Comparison of ENCODE assay signal across 16 cellular contexts in genomic region chr10:22628309-22628708, GRCh38.
DNase-seq lines count a peak whose midpoint lies in the region; ATAC-seq and TF ChIP-seq lines count a peak whose summit lies in the region.
"Had no signal": no experiment of that assay in that cellular context is flagged by ENCODE, and none has a peak within 500 bp of the region (broad histone marks: within the 10 kb centered on the region; RNA-seq: fewer than 3 reads in every experiment).

No MANE protein-coding gene starts in this region.

- ATAC-seq in T-helper 17 cell, result no peak
- no peak for ATAC-seq in stimulated activated memory B cell treated with anti-CD40 and anti-IgM and Interleukin-4, amounts not matched to agents 10 μg/mL and 1 μg/mL and 100 μg/mL, for 72 hours
- ATAC-seq in HG03095 (IDR thresholded peaks at IDR 0.05; ENCODE audit: unreplicated experiment), result no peak
- ATAC-seq: gastroesophageal sphincter, WTC11 had no signal

- peaks cover 32% of the 10 kb centered on the region for H3K36me3 Mint-ChIP-seq in activated T-cell treated with anti-CD3 and anti-CD28 coated beads, Interleukin-2, amount 50 U/mL, for 24 hours (ENCODE audit: low read depth)
- no peaks in the 10 kb centered on the region for H3K36me3 Mint-ChIP-seq in T-helper 17 cell (ENCODE audit: low read depth)
- H3K36me3 Mint-ChIP-seq in stimulated activated memory B cell treated with anti-CD40 and anti-IgM and Interleukin-4, amounts not matched to agents 10 μg/mL and 1 μg/mL and 100 μg/mL, for 72 hours, result peaks cover 2% of the 10 kb centered on the region
- H3K36me3 Mint-ChIP-seq: WTC11 had no signal

- H3K4me1 Mint-ChIP-seq in activated T-cell treated with anti-CD3 and anti-CD28 coated beads, Interleukin-2, amount 50 U/mL, for 24 hours (ENCODE audit: low read depth), result peaks cover 97% of the 10 kb centered on the region
- peaks cover 67% of the 10 kb centered on the region for H3K4me1 Mint-ChIP-seq in T-helper 17 cell
- peaks cover 80% of the 10 kb centered on the region for H3K4me1 Mint-ChIP-seq in stimulated activated memory B cell treated with anti-CD40 and anti-IgM and Interleukin-4, amounts not matched to agents 10 μg/mL and 1 μg/mL and 100 μg/mL, for 72 hours

- no TSS peak for BruUV-seq in PC-9 (replicated peaks; lab: Mats Ljungman, UMichigan)

- H3K27me3 ChIP-seq in dorsolateral prefrontal cortex, result no peaks in the 10 kb centered on the region
- no peaks in the 10 kb centered on the region for H3K27me3 ChIP-seq in PC-9 (ENCODE audit: insufficient read depth, low read depth)
- H3K27me3 ChIP-seq: gastroesophageal sphincter had no signal

- no peak overlapping the region for H2AFZ ChIP-seq in PC-9

- H3K4me3 ChIP-seq in dorsolateral prefrontal cortex, result no peak overlapping the region
- H3K4me3 ChIP-seq in PC-9, result no peak overlapping the region
- H3K4me3 ChIP-seq: gastroesophageal sphincter had no signal

- no peaks in the 10 kb centered on the region for H3K9me2 ChIP-seq in PC-9 (ENCODE audit: insufficient read depth)

- peak overlapping the region; percentile 70 for H3K4me3 Mint-ChIP-seq in activated T-cell treated with anti-CD3 and anti-CD28 coated beads, Interleukin-2, amount 50 U/mL, for 24 hours
- no peak overlapping the region for H3K4me3 Mint-ChIP-seq in T-helper 17 cell
- H3K4me3 Mint-ChIP-seq in stimulated activated memory B cell treated with anti-CD40 and anti-IgM and Interleukin-4, amounts not matched to agents 10 μg/mL and 1 μg/mL and 100 μg/mL, for 72 hours, result no peak overlapping the region
- H3K4me3 Mint-ChIP-seq: nephron progenitor cell, WTC11 had no signal

- no peaks in the 10 kb centered on the region for H3K9me3 ChIP-seq in T-helper 17 cell (ENCODE audit: control insufficient read depth, low read length, poor library complexity, severe bottlenecking)
- no peaks in the 10 kb centered on the region for H3K9me3 ChIP-seq in PC-9 (ENCODE audit: insufficient read depth, low read depth)
- H3K9me3 ChIP-seq: gastroesophageal sphincter had no signal

- H3K27me3 Mint-ChIP-seq in activated T-cell treated with anti-CD3 and anti-CD28 coated beads, Interleukin-2, amount 50 U/mL, for 24 hours, result no peaks in the 10 kb centered on the region
- no peaks in the 10 kb centered on the region for H3K27me3 Mint-ChIP-seq in T-helper 17 cell
- no peaks in the 10 kb centered on the region for H3K27me3 Mint-ChIP-seq in stimulated activated memory B cell treated with anti-CD40 and anti-IgM and Interleukin-4, amounts not matched to agents 10 μg/mL and 1 μg/mL and 100 μg/mL, for 72 hours

- no peak overlapping the region for H3K4me2 ChIP-seq in PC-9

- intact Hi-C loops in dorsolateral prefrontal cortex (cut with DNase I) (no loop called here), PC-9 (cut with micrococcal nuclease; ENCODE audit: unreplicated experiment) (no loop called here)

- POLR2A ChIA-PET in PC-9 (lab: Charles Lee; ENCODE audit: unreplicated experiment), result no interaction called here

- H3K27ac Mint-ChIP-seq in activated T-cell treated with anti-CD3 and anti-CD28 coated beads, Interleukin-2, amount 50 U/mL, for 24 hours, result peak overlapping the region; percentile 94
- peak overlapping the region; percentile 99 for H3K27ac Mint-ChIP-seq in T-helper 17 cell
- H3K27ac Mint-ChIP-seq in stimulated activated memory B cell treated with anti-CD40 and anti-IgM and Interleukin-4, amounts not matched to agents 10 μg/mL and 1 μg/mL and 100 μg/mL, for 72 hours, result peak overlapping the region; percentile 93
- H3K27ac Mint-ChIP-seq: nephron progenitor cell had no signal

- H3K27ac ChIP-seq in dorsolateral prefrontal cortex (peak overlapping the region in 57 of 59 donors; percentile 9 to 98 (median 92)), PC-9 (no peak overlapping the region)
- H3K27ac ChIP-seq: gastroesophageal sphincter had no signal

- CTCF ChIA-PET in PC-9 (lab: Charles Lee), result no interaction called here

- no peaks in the 10 kb centered on the region for H3K36me3 ChIP-seq in PC-9 (ENCODE audit: low read depth)
- H3K36me3 ChIP-seq: gastroesophageal sphincter had no signal

- TF ChIP-seq CTCF in dorsolateral prefrontal cortex (IDR thresholded peaks at IDR 0.05 in 54 of 56, conservative IDR thresholded peaks at IDR 0.05 in 2 of 56; ENCODE audit: low read depth in 1 of 56, partially characterized antibody in 56 of 56), result no peak
- TF ChIP-seq CTCF in PC-9 (conservative IDR thresholded peaks at IDR 0.05), result no peak

- no peak for DNase-seq in activated T-cell treated with anti-CD3 and anti-CD28 coated beads, Interleukin-2, amount 50 U/mL, for 24 hours
- no peak for DNase-seq in activated T-cell treated with anti-CD3 and anti-CD28 coated beads, Interleukin-2, amount 50 U/mL, for 48 hours
- DNase-seq in T-helper 17 cell (no peak), dorsolateral prefrontal cortex (no peak), OCI-M1 (lab: John Stamatoyannopoulos, UW) (no peak), PC-9 (no peak)
- DNase-seq: aorta, EL, NCI-H1092 treated with DMSO at 0.1 percent for 48 hours, NCI-H2171, nephron progenitor cell, RPMI8226 had no signal

- peaks cover 24% of the 10 kb centered on the region for H3K4me1 ChIP-seq in PC-9 (replicated peaks; ENCODE audit: insufficient read depth)

- peaks cover 17% of the 10 kb centered on the region; the same call in 1 of the 2 replicates for H3F3A ChIP-seq in PC-9 (ENCODE audit: insufficient read depth, low read depth)

- no peaks in the 10 kb centered on the region for H4K20me1 ChIP-seq in PC-9 (ENCODE audit: insufficient read depth)

- H3K79me2 ChIP-seq in PC-9 (ENCODE audit: low read depth), result peaks cover 34% of the 10 kb centered on the region; the same call in 1 of the 2 replicates

- peaks cover 2% of the 10 kb centered on the region for H3K9me3 Mint-ChIP-seq in activated T-cell treated with anti-CD3 and anti-CD28 coated beads, Interleukin-2, amount 50 U/mL, for 24 hours
- H3K9me3 Mint-ChIP-seq in stimulated activated memory B cell treated with anti-CD40 and anti-IgM and Interleukin-4, amounts not matched to agents 10 μg/mL and 1 μg/mL and 100 μg/mL, for 72 hours, result no peaks in the 10 kb centered on the region
- H3K9me3 Mint-ChIP-seq: nephron progenitor cell, WTC11 had no signal
